In genomic region chr1:234730542-234731370, GRCh38 we compare ENCODE assay signal across 1 cellular context.
A peak's percentile ranks its signal among the peaks of the same experiment; 100 is the strongest.
TF ChIP-seq lines count a peak whose summit lies in the region.

No MANE protein-coding gene starts in this region.

TF ChIP-seq in K562, 482 proteins besides CTCF, POLR2A, EP300 and RAD21 (continued from another document and continues in another):
- no peak for TF ChIP-seq ZBTB11 (CRISPR knock-in tag; IDR thresholded peaks at IDR 0.05)
- no peak for TF ChIP-seq ZNF12 (CRISPR knock-in tag; IDR thresholded peaks at IDR 0.05)
- no peak for TF ChIP-seq ZNF274 (IDR thresholded peaks at IDR 0.05; ENCODE audit: borderline replicate concordance, low read depth, low read length)
- no peak for TF ChIP-seq ZNF407 (IDR thresholded peaks at IDR 0.05; ENCODE audit: low read depth)
- TF ChIP-seq HNRNPL (IDR thresholded peaks at IDR 0.05; ENCODE audit: low read depth, low read length): no peak
- TF ChIP-seq SMC3 (conservative IDR thresholded peaks at IDR 0.05; ENCODE audit: insufficient read depth, low read depth, low read length): 0 out of 2 replicates have a peak, but pooled peaks have one; percentile 16
- peak; percentile 95 for TF ChIP-seq CEBPB (tag; IDR thresholded peaks at IDR 0.05)
- 0 out of 2 replicates have a peak, but pooled peaks have one; percentile 6 for TF ChIP-seq ZBTB33 (CRISPR knock-in tag; IDR thresholded peaks at IDR 0.05)
- TF ChIP-seq TRIM28 (IDR thresholded peaks at IDR 0.05): 0 out of 2 replicates have a peak, but pooled peaks have one; percentile 34
- no peak for TF ChIP-seq MAX (CRISPR knock-in tag; IDR thresholded peaks at IDR 0.05)
- TF ChIP-seq MLLT1 (IDR thresholded peaks at IDR 0.05): peak in 1 of 2 experiments; percentile 53; a peak in 1 of 4 replicates
- TF ChIP-seq ZNF280A (IDR thresholded peaks at IDR 0.05; ENCODE audit: low read depth, partially characterized antibody): no peak
- TF ChIP-seq BRD9 (IDR thresholded peaks at IDR 0.05; ENCODE audit: low read depth, partially characterized antibody): no peak
- no peak for TF ChIP-seq ELK1 (CRISPR knock-in tag; IDR thresholded peaks at IDR 0.05)
- TF ChIP-seq MEIS2 (IDR thresholded peaks at IDR 0.05; ENCODE audit: partially characterized antibody): peak; percentile 28
- TF ChIP-seq CXXC5 (CRISPR knock-in tag; IDR thresholded peaks at IDR 0.05): peak; percentile 37
- TF ChIP-seq FOXP1 (CRISPR knock-in tag; IDR thresholded peaks at IDR 0.05): no peak
- no peak for TF ChIP-seq MIER1 (IDR thresholded peaks at IDR 0.05; ENCODE audit: low read depth)
- TF ChIP-seq HDGF (IDR thresholded peaks at IDR 0.05): peak; percentile 16; the same call in 1 of the 2 replicates
- TF ChIP-seq ZNF41 (CRISPR knock-in tag; conservative IDR thresholded peaks at IDR 0.05): no peak
- no peak for TF ChIP-seq ZNF224 (CRISPR knock-in tag; IDR thresholded peaks at IDR 0.05)
- TF ChIP-seq MTA3 (IDR thresholded peaks at IDR 0.05; ENCODE audit: borderline replicate concordance): peak; percentile 65; the same call in 1 of the 2 replicates
- no peak for TF ChIP-seq JUNB (CRISPR knock-in tag; conservative IDR thresholded peaks at IDR 0.05)
- peak; percentile 73; the same call in 1 of the 2 replicates for TF ChIP-seq RUNX1 (IDR thresholded peaks at IDR 0.05; ENCODE audit: low read depth)
- TF ChIP-seq ZBTB9 (CRISPR knock-in tag; IDR thresholded peaks at IDR 0.05): peak; percentile 47; the same call in 1 of the 2 replicates
- peak; percentile 76 for TF ChIP-seq MECOM (CRISPR knock-in tag; IDR thresholded peaks at IDR 0.05)
- TF ChIP-seq FOXJ3 (CRISPR knock-in tag; IDR thresholded peaks at IDR 0.05): no peak
- peak; percentile 69; the same call in 1 of the 2 replicates for TF ChIP-seq GATAD2A (IDR thresholded peaks at IDR 0.05)
- no peak for TF ChIP-seq ATF1 (CRISPR knock-in tag; IDR thresholded peaks at IDR 0.05)
- no peak for TF ChIP-seq ATF1 (tag; IDR thresholded peaks at IDR 0.05)
- peak; percentile 43 for TF ChIP-seq RBBP5 (IDR thresholded peaks at IDR 0.05; ENCODE audit: borderline replicate concordance, insufficient read depth, low read length, poor library complexity, severe bottlenecking)
- no peak for TF ChIP-seq ZBTB7A (IDR thresholded peaks at IDR 0.05; ENCODE audit: borderline replicate concordance, control insufficient read depth, low read depth, low read length)
- no peak for TF ChIP-seq HSF4 (CRISPR knock-in tag; IDR thresholded peaks at IDR 0.05; ENCODE audit: borderline replicate concordance)
- peak; percentile 77 for TF ChIP-seq ZNF395 (CRISPR knock-in tag; IDR thresholded peaks at IDR 0.05)
- TF ChIP-seq ZNF583 (CRISPR knock-in tag; IDR thresholded peaks at IDR 0.05): peak; percentile 70; the same call in 1 of the 2 replicates
- TF ChIP-seq ZEB2 (IDR thresholded peaks at IDR 0.05): peak; percentile 56; the same call in 1 of the 2 replicates
- no peak for TF ChIP-seq ZNF197 (CRISPR knock-in tag; IDR thresholded peaks at IDR 0.05; ENCODE audit: low read depth)
- no peak for TF ChIP-seq GTF2A2 (tag; IDR thresholded peaks at IDR 0.05)
- TF ChIP-seq SMARCA4 (IDR thresholded peaks at IDR 0.05): peak; percentile 78
